Comparison of ENCODE assay signal across 24 cellular contexts in genomic region chr10:110258542-110258941, GRCh38.
"Had no signal": no experiment of that assay in that cellular context is flagged by ENCODE, and none has a peak within 500 bp of the region (broad histone marks: within the 10 kb centered on the region; RNA-seq: fewer than 3 reads in every experiment).

No MANE protein-coding gene starts in this region.

- H3K4me1 ChIP-seq: neural progenitor cell, right lobe of liver, vagina had no signal

- FAIRE-seq: urothelium cell line had no signal

- DNase-seq: natural killer cell; nucleus accumbens; pancreas; psoas muscle; right cardiac atrium; right lobe of liver; sigmoid colon; small intestine; stimulated activated CD4-positive, alpha-beta T cell treated with anti-CD3 and anti-CD28 coated beads, Interleukin-15, amount 100 ng/mL, for 24 hours; stimulated activated CD4-positive, alpha-beta T cell treated with anti-CD3 and anti-CD28 coated beads, Interleukin-2, amount 100 ng/mL, for 24 hours; stimulated activated CD4-positive, alpha-beta T cell treated with anti-CD3 and anti-CD28 coated beads, Interleukin-2, amount 100 ng/mL, for 48 hours; stimulated activated CD4-positive, alpha-beta T cell treated with anti-CD3 and anti-CD28 coated beads, Interleukin-4, amount 100 ng/mL, for 24 hours; stimulated activated naive B cell treated with anti-CD40 and anti-IgM and Interleukin-4, amounts not matched to agents 10 μg/mL and 1 μg/mL and 100 μg/mL, for 72 hours; stimulated activated naive CD4-positive, alpha-beta T cell treated with Interleukin-2 at 50 U/mL for 16 hours; stomach; thyroid gland; trophoblast cell; upper lobe of left lung had no signal

- H3K27ac ChIP-seq: neural progenitor cell, neutrophil, pancreas, psoas muscle, right lobe of liver, stomach, thoracic aorta, thyroid gland, tibial nerve, upper lobe of left lung, vagina had no signal

- H3K36me3 ChIP-seq: pancreas, right lobe of liver, sigmoid colon, stomach, thoracic aorta, thyroid gland, upper lobe of left lung, vagina had no signal

- H3K4me3 ChIP-seq: neural progenitor cell, pancreas, psoas muscle, right lobe of liver, sigmoid colon, stomach, thoracic aorta, thyroid gland, tibial nerve, upper lobe of left lung, vagina had no signal

- H3K9me3 ChIP-seq: neutrophil, pancreas, right lobe of liver, sigmoid colon, stomach, thoracic aorta, thyroid gland, tibial nerve, vagina had no signal
